ENCODE assay signal across 8 cellular contexts in genomic region chrX:129726307-129727111, GRCh38. TPM values are rescaled to one million over a fixed set of nuclear protein-coding genes. Genes with fewer than 3 reads are reported as not detected.
DNase-seq lines count a peak whose midpoint lies in the region; ATAC-seq and TF ChIP-seq lines count a peak whose summit lies in the region.

No MANE protein-coding gene starts in this region.

- 0 to 50% methylated on average over 1 to 3 of the region's 4 CpGs for WGBS in gastroesophageal sphincter (ENCODE audit: low coverage in 1 of 2), 2 donors
- 38 to 45% (median 38%) methylated on average over 4 of the region's 4 CpGs for WGBS in ovary, 3 donors

- H3K4me3 ChIP-seq in gastroesophageal sphincter (no peak overlapping the region), ovary (no peak overlapping the region)

- ATAC-seq in activated T-cell treated with anti-CD3 and anti-CD28 coated beads, Interleukin-2, amount 50 U/mL, for 4 hours: no peak
- ATAC-seq in gastroesophageal sphincter: peak; percentile 27
- no peak for ATAC-seq in activated CD4-positive, CD25-positive, alpha-beta regulatory T cell treated with anti-CD3 and anti-CD28 coated beads, Interleukin-2, amount 50 U/mL, for 24 hours
- no peak for ATAC-seq in HG03175 (IDR thresholded peaks at IDR 0.05; ENCODE audit: unreplicated experiment)

- H3K27me3 Mint-ChIP-seq in activated T-cell treated with anti-CD3 and anti-CD28 coated beads, Interleukin-2, amount 50 U/mL, for 4 hours (ENCODE audit: low read depth): no peaks in the 10 kb centered on the region

- no peak overlapping the region for H3K4me3 Mint-ChIP-seq in activated T-cell treated with anti-CD3 and anti-CD28 coated beads, Interleukin-2, amount 50 U/mL, for 4 hours

- TF ChIP-seq EP300 in gastroesophageal sphincter (IDR thresholded peaks at IDR 0.05) (no peak), ovary (IDR thresholded peaks at IDR 0.05) (no peak)

- peaks cover 47% of the 10 kb centered on the region for H3K4me1 Mint-ChIP-seq in activated T-cell treated with anti-CD3 and anti-CD28 coated beads, Interleukin-2, amount 50 U/mL, for 4 hours (ENCODE audit: low read depth)

- TF ChIP-seq CTCF in gastroesophageal sphincter (IDR thresholded peaks at IDR 0.05) (peak; percentile 53 to 79 (median 68)), ovary (IDR thresholded peaks at IDR 0.05) (peak; percentile 23 to 61 (median 51))

- H3K4me1 ChIP-seq in gastroesophageal sphincter (no peaks in the 10 kb centered on the region), ovary (ENCODE audit: insufficient read depth) (no peaks in the 10 kb centered on the region)

- TF ChIP-seq POLR2A in gastroesophageal sphincter (IDR thresholded peaks at IDR 0.05) (no peak), ovary (IDR thresholded peaks at IDR 0.05) (no peak)

- H3K9me3 Mint-ChIP-seq in activated T-cell treated with anti-CD3 and anti-CD28 coated beads, Interleukin-2, amount 50 U/mL, for 4 hours: no peaks in the 10 kb centered on the region

- H3K9me3 ChIP-seq in gastroesophageal sphincter: no peaks in the 10 kb centered on the region
- H3K9me3 ChIP-seq in ovary: no peaks in the 10 kb centered on the region

- H3K27me3 ChIP-seq in gastroesophageal sphincter (no peaks in the 10 kb centered on the region), ovary (no peaks in the 10 kb centered on the region)

- H3K27ac ChIP-seq in gastroesophageal sphincter (no peak overlapping the region), ovary (no peak overlapping the region)

- peak; percentile 25 for DNase-seq in activated naive CD4-positive, alpha-beta T cell treated with Interleukin-2 at 50 U/mL for 16 hours
- DNase-seq in activated naive CD4-positive, alpha-beta T cell (lab: John Stamatoyannopoulos, UW): no peak
- DNase-seq in NCI-H2107 (lab: John Stamatoyannopoulos, UW): peak; percentile 9
- DNase-seq in activated T-cell treated with anti-CD3 and anti-CD28 coated beads, Interleukin-2, amount 50 U/mL, for 4 hours: peak; percentile 23
- peak; percentile 35 to 71 (median 64) for DNase-seq in ovary

- no peaks in the 10 kb centered on the region for H3K36me3 ChIP-seq in gastroesophageal sphincter
- H3K36me3 ChIP-seq in ovary: no peaks in the 10 kb centered on the region

- H3K36me3 Mint-ChIP-seq in activated T-cell treated with anti-CD3 and anti-CD28 coated beads, Interleukin-2, amount 50 U/mL, for 4 hours (ENCODE audit: insufficient read depth): no peaks in the 10 kb centered on the region

- intact Hi-C loops in ovary (cut with DNase I): loop anchor here (5.0 to 10.0 kb wide), 2 partner anchors 89 to 92 kb away; no protein-coding TSS in a partner anchor

RNA-seq across cellular contexts. Expression of gene XPNPEP2, which starts 12.3 kb away (rescaled TPM):
- under 1 TPM; 0.05 to 0.13 (median 0.08) TPM for total RNA-seq in activated T-cell treated with anti-CD3 and anti-CD28 coated beads, Interleukin-2, amount 50 U/mL, for 4 hours
- total RNA-seq in gastroesophageal sphincter (10 to 100 TPM in 1 of 4 donors, 1 to 10 TPM in 2, under 1 TPM in 1; 0.93 to 11.2 (median 6.5) TPM), ovary (1 to 10 TPM in 5 of 7 donors, under 1 TPM in 2; 0.28 to 6.4 (median 1.4) TPM)
- 1 to 10 TPM in 1 of 2 donors, under 1 TPM in 1; 0.58 to 4.0 TPM for polyA plus RNA-seq in ovary

RNA-seq across cellular contexts. Expression of gene SASH3, which starts 53.2 kb away (rescaled TPM):
- total RNA-seq in activated T-cell treated with anti-CD3 and anti-CD28 coated beads, Interleukin-2, amount 50 U/mL, for 4 hours: 100 to 1,000 TPM in 2 of 3 donors, 10 to 100 TPM in 1; 92.5 to 114 (median 108) TPM
- total RNA-seq in gastroesophageal sphincter (1 to 10 TPM; 1.9 to 8.2 (median 5.3) TPM), ovary (1 to 10 TPM; 1.9 to 7.2 (median 3.3) TPM)
- 1 to 10 TPM; 1.8 to 8.2 TPM for polyA plus RNA-seq in ovary

Comparison
In these comparisons a context has a peak if more than half of its experiments do, and no peak if none do; other contexts are left out.
1. DNase-seq: peak in activated naive CD4-positive, alpha-beta T cell treated with Interleukin-2 at 50 U/mL for 16 hours (single experiment), NCI-H2107 (single experiment), activated T-cell treated with anti-CD3 and anti-CD28 coated beads, Interleukin-2, amount 50 U/mL, for 4 hours (single experiment) and ovary (5 of 5); none in activated naive CD4-positive, alpha-beta T cell (0 of 4).
2. RNA of gene SASH3, which starts 53.2 kb away (total RNA-seq): 92.5 to 114 TPM in activated T-cell treated with anti-CD3 and anti-CD28 coated beads, Interleukin-2, amount 50 U/mL, for 4 hours; 1.9 to 8.2 TPM in gastroesophageal sphincter and 1.9 to 7.2 TPM in ovary; every median in the first group is over 10 times any median in the second.